In the genomic region with DNA sequence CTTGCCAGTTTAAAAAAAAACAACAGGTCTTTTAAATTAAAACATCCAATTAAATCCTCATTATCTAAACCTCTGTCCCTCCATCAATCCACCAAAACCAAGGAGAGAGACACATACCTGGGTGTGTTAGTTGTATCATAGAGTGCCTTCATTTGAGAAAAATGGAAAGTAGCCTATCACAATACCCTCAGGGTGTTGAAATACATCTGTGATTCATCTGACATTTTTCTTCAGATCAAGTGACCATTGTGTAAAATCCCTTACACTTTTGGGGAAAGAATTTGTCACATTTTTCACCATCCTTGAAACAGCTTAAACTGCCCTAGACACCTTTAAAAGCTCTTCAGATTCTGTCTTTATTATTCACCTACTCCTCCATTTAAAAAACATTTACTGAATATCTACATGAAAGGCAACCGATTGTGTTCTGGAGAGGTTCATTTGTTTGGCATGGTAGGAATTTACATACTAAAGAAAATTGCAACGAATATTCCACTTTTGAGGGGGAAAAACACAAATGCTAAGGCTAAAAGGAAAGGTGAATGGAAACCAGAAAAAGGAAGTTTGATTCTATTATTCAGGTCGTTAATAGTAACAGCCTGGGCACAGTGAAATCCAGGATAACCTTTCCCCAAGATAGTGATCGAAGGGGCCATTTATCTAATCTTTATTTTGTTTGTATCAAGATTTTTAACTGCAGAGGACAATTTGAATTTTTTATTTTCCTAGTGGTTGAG, we compare ENCODE assay signal across 1 cellular context.
TF ChIP-seq lines count a peak whose summit lies in the region.

No MANE protein-coding gene starts in this region.

TF ChIP-seq in H1, 55 proteins besides CTCF, POLR2A, EP300 and RAD21 (continued from another document):
- TF ChIP-seq, protein P1, sequence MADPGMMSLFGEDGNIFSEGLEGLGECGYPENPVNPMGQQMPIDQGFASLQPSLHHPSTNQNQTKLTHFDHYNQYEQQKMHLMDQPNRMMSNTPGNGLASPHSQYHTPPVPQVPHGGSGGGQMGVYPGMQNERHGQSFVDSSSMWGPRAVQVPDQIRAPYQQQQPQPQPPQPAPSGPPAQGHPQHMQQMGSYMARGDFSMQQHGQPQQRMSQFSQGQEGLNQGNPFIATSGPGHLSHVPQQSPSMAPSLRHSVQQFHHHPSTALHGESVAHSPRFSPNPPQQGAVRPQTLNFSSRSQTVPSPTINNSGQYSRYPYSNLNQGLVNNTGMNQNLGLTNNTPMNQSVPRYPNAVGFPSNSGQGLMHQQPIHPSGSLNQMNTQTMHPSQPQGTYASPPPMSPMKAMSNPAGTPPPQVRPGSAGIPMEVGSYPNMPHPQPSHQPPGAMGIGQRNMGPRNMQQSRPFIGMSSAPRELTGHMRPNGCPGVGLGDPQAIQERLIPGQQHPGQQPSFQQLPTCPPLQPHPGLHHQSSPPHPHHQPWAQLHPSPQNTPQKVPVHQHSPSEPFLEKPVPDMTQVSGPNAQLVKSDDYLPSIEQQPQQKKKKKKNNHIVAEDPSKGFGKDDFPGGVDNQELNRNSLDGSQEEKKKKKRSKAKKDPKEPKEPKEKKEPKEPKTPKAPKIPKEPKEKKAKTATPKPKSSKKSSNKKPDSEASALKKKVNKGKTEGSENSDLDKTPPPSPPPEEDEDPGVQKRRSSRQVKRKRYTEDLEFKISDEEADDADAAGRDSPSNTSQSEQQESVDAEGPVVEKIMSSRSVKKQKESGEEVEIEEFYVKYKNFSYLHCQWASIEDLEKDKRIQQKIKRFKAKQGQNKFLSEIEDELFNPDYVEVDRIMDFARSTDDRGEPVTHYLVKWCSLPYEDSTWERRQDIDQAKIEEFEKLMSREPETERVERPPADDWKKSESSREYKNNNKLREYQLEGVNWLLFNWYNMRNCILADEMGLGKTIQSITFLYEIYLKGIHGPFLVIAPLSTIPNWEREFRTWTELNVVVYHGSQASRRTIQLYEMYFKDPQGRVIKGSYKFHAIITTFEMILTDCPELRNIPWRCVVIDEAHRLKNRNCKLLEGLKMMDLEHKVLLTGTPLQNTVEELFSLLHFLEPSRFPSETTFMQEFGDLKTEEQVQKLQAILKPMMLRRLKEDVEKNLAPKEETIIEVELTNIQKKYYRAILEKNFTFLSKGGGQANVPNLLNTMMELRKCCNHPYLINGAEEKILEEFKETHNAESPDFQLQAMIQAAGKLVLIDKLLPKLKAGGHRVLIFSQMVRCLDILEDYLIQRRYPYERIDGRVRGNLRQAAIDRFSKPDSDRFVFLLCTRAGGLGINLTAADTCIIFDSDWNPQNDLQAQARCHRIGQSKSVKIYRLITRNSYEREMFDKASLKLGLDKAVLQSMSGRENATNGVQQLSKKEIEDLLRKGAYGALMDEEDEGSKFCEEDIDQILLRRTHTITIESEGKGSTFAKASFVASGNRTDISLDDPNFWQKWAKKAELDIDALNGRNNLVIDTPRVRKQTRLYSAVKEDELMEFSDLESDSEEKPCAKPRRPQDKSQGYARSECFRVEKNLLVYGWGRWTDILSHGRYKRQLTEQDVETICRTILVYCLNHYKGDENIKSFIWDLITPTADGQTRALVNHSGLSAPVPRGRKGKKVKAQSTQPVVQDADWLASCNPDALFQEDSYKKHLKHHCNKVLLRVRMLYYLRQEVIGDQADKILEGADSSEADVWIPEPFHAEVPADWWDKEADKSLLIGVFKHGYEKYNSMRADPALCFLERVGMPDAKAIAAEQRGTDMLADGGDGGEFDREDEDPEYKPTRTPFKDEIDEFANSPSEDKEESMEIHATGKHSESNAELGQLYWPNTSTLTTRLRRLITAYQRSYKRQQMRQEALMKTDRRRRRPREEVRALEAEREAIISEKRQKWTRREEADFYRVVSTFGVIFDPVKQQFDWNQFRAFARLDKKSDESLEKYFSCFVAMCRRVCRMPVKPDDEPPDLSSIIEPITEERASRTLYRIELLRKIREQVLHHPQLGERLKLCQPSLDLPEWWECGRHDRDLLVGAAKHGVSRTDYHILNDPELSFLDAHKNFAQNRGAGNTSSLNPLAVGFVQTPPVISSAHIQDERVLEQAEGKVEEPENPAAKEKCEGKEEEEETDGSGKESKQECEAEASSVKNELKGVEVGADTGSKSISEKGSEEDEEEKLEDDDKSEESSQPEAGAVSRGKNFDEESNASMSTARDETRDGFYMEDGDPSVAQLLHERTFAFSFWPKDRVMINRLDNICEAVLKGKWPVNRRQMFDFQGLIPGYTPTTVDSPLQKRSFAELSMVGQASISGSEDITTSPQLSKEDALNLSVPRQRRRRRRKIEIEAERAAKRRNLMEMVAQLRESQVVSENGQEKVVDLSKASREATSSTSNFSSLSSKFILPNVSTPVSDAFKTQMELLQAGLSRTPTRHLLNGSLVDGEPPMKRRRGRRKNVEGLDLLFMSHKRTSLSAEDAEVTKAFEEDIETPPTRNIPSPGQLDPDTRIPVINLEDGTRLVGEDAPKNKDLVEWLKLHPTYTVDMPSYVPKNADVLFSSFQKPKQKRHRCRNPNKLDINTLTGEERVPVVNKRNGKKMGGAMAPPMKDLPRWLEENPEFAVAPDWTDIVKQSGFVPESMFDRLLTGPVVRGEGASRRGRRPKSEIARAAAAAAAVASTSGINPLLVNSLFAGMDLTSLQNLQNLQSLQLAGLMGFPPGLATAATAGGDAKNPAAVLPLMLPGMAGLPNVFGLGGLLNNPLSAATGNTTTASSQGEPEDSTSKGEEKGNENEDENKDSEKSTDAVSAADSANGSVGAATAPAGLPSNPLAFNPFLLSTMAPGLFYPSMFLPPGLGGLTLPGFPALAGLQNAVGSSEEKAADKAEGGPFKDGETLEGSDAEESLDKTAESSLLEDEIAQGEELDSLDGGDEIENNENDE (IDR thresholded peaks at IDR 0.05; ENCODE audit: insufficient replicate concordance, low read length): peak; percentile 86
- TF ChIP-seq ZNF274 (IDR thresholded peaks at IDR 0.05; ENCODE audit: borderline replicate concordance, extremely low read depth, low read length): no peak
- TF ChIP-seq NANOG (IDR thresholded peaks at IDR 0.05; ENCODE audit: insufficient read depth, low read depth, low read length, poor library complexity, severe bottlenecking): peak; percentile 94
- TF ChIP-seq POU5F1 (IDR thresholded peaks at IDR 0.05; ENCODE audit: low read depth, low read length): peak; percentile 86; the same call in 1 of the 2 replicates
TF ChIP-seq in H1: peak in this region for 5.
